8 cellular contexts compared by ENCODE assay signal in the genomic region with DNA sequence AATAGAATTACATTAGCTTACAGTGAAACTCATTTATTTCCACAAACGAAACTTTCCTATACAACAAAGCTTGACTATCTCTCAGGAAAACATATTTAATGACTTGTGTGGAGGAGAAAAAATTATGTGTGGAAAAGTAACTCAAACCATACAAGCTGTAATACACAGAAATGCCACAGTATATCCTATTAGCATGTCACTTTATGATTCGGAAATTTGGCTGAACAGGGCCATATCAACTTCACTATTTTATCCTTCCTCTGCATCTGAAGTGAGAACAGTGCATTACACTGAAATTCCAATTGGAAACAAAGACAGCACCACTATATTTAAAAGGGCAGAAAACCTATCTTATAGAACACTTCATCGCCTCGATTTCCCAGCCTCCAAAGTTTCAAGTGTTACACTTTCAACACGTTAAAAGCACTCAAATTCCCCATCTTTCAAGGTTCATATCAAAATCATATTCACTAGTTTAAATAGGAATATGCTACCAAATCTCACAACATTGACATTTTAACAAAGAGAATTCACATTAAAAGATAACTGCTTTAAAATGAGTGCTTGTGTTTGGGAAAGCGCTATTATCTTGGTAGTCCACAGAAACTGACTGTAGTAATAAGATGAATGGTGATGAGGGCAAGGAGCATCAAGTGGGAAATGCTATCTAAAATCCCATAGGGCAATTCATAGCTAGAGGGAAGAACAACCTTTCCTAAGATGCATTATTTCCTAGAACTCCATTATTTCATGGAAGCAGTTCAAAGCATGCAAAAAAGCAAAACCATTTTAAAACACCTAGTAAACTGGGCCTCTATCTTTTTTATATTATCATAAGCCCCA. TPM values are rescaled to one million over a fixed set of nuclear protein-coding genes. Genes with fewer than 3 reads are reported as not detected.
DNase-seq lines count a peak whose midpoint lies in the region; TF ChIP-seq lines count a peak whose summit lies in the region.

No MANE protein-coding gene starts in this region.

- peaks cover 88% of the 10 kb centered on the region for H3K79me2 ChIP-seq in Loucy (ENCODE audit: insufficient read depth, low read length)

- H3F3A ChIP-seq in Loucy (ENCODE audit: low read depth), result no peaks in the 10 kb centered on the region

- peak in 1 of 2 donors; percentile 37 for TF ChIP-seq POLR2A in uterus (IDR thresholded peaks at IDR 0.05)

- TF ChIP-seq CTCF in Loucy (conservative IDR thresholded peaks at IDR 0.05; ENCODE audit: low read length), result no peak
- TF ChIP-seq CTCF in uterus (IDR thresholded peaks at IDR 0.05), result peak in 1 of 4 experiments; percentile 4

- H3K4me3 ChIP-seq in Loucy (ENCODE audit: low read length, poor library complexity, severe bottlenecking) (peak overlapping the region; percentile 78), uterus (peak overlapping the region; percentile 76 to 86)

- H3K36me3 ChIP-seq in Loucy (ENCODE audit: insufficient read depth, low read length) (no peaks in the 10 kb centered on the region), uterus (no peaks in the 10 kb centered on the region)

- peak overlapping the region; percentile 99 to 100 for H3K27ac ChIP-seq in uterus

- intact Hi-C loops in uterus (cut with DNase I; ENCODE audit: low total_unique reads), result loop anchor here (5.0 kb wide), 2 partner anchors 126 to 201 kb away; partner anchors contain the start of gene TRAF3IP2

- peak overlapping the region; percentile 91 for H3K4me2 ChIP-seq in Loucy (ENCODE audit: low read depth, low read length, poor library complexity, severe bottlenecking)

- H3K9ac ChIP-seq in Loucy (ENCODE audit: low read depth, low read length, poor library complexity, severe bottlenecking), result peak overlapping the region; percentile 98

- no peak overlapping the region for H2AFZ ChIP-seq in Loucy (ENCODE audit: low read length)

- peak; percentile 30 for DNase-seq in EL
- DNase-seq in astrocyte of the hippocampus (ENCODE audit: low read depth, low spot score), result peak; percentile 31
- DNase-seq in medulla oblongata (ENCODE audit: extremely low spot score), result peak; percentile 25
- DNase-seq in uterus, result no peak
- no peak for DNase-seq in nucleus accumbens (lab: John Stamatoyannopoulos, UW)
- DNase-seq in effector CD4-positive, alpha-beta T cell, result no peak
- DNase-seq in globus pallidus (ENCODE audit: low spot score), result no peak

- no peaks in the 10 kb centered on the region for H3K27me3 ChIP-seq in Loucy (ENCODE audit: insufficient read depth, low read length, poor library complexity, severe bottlenecking)
- no peaks in the 10 kb centered on the region for H3K27me3 ChIP-seq in uterus

- no peaks in the 10 kb centered on the region for H3K9me2 ChIP-seq in Loucy (replicated peaks; ENCODE audit: low read depth, low read length)

- H3K4me1 ChIP-seq in Loucy (ENCODE audit: insufficient read depth, low read length, poor library complexity, severe bottlenecking) (peaks cover 51% of the 10 kb centered on the region), uterus (peaks cover 0 to 19% of the 10 kb centered on the region in 2 donors)

- peaks cover 48% of the 10 kb centered on the region for H4K20me1 ChIP-seq in Loucy (ENCODE audit: insufficient read depth, low read length, poor library complexity, severe bottlenecking)

- no peaks in the 10 kb centered on the region for H3K9me3 ChIP-seq in Loucy (ENCODE audit: insufficient read depth, low read depth, low read length)
- H3K9me3 ChIP-seq in uterus, result no peaks in the 10 kb centered on the region

RNA-seq across cellular contexts. Expression of gene REV3L, which starts 1.8 kb away (rescaled TPM):
- total RNA-seq in uterus, result 100 to 1,000 TPM in 2 of 4 donors, 10 to 100 TPM in 2; 67.9 to 318 (median 127) TPM

Comparison
In these comparisons a context has a peak if more than half of its experiments do, and no peak if none do; other contexts are left out.
1. DNase-seq: peak in EL (single experiment), astrocyte of the hippocampus (single experiment) and medulla oblongata (single experiment); none in uterus (0 of 2), nucleus accumbens (0 of 56), effector CD4-positive, alpha-beta T cell (single experiment) and globus pallidus (single experiment).